Comparison of ENCODE assay signal across 9 cellular contexts in genomic region chr11:47607380-47607779, GRCh38. TPM values are rescaled to one million over a fixed set of nuclear protein-coding genes. Genes with fewer than 3 reads are reported as not detected.
A peak's percentile ranks its signal among the peaks of the same experiment; 100 is the strongest.
DNase-seq lines count a peak whose midpoint lies in the region; ATAC-seq and TF ChIP-seq lines count a peak whose summit lies in the region.
"Had no signal": no experiment of that assay in that cellular context is flagged by ENCODE, and none has a peak within 500 bp of the region (broad histone marks: within the 10 kb centered on the region; RNA-seq: fewer than 3 reads in every experiment).

No MANE protein-coding gene starts in this region.

- ATAC-seq in gastrocnemius medialis (no peak), mucosa of descending colon (no peak)

- H3K27me3 ChIP-seq in brain microvascular endothelial cell (replicated peaks), result no peaks in the 10 kb centered on the region
- H3K27me3 ChIP-seq in suprapubic skin, result no peaks in the 10 kb centered on the region
- no peaks in the 10 kb centered on the region for H3K27me3 ChIP-seq in gastrocnemius medialis

- DNase-seq in HFF-Myc (ENCODE audit: extremely low read depth, low read depth), result peak; percentile 93
- peak; percentile 94 for DNase-seq in brain microvascular endothelial cell
- peak; percentile 93 for DNase-seq in islet precursor cell
- peak; percentile 57 to 80 for DNase-seq in suprapubic skin (ENCODE audit: low spot score in 2 of 2)
- no peak for DNase-seq in gastrocnemius medialis
- no peak for DNase-seq in HT-29 (ENCODE audit: low spot score)
- no peak for DNase-seq in mucosa of descending colon
- DNase-seq: naive B cell, T1000 had no signal

- no peak for TF ChIP-seq EP300 in suprapubic skin (IDR thresholded peaks at IDR 0.05)

- in situ Hi-C loops in brain microvascular endothelial cell (cut with HindIII; ENCODE audit: low pct_ligation_motif_present, low sequenced_read_pairs) (no loop called here), gastrocnemius medialis (cut with MboI; ENCODE audit: low sequenced_read_pairs in 4 of 4) (no loop called here)

- intact Hi-C loops in gastrocnemius medialis (cut with DNase I; ENCODE audit: low total_unique reads) (no loop called here), mucosa of descending colon (cut with DNase I, micrococcal nuclease) (no loop called here)

- H3K9me3 ChIP-seq in suprapubic skin, result no peaks in the 10 kb centered on the region
- H3K9me3 ChIP-seq in gastrocnemius medialis, result no peaks in the 10 kb centered on the region
- H3K9me3 ChIP-seq in mucosa of descending colon, result no peaks in the 10 kb centered on the region

- H3K4me3 ChIP-seq in HFF-Myc (replicated peaks; ENCODE audit: low read depth, low read length), result no peak overlapping the region
- no peak overlapping the region for H3K4me3 ChIP-seq in brain microvascular endothelial cell (ENCODE audit: low read depth, low read length)
- no peak overlapping the region for H3K4me3 ChIP-seq in suprapubic skin
- no peak overlapping the region for H3K4me3 ChIP-seq in gastrocnemius medialis
- no peak overlapping the region for H3K4me3 ChIP-seq in mucosa of descending colon

- H3K27ac ChIP-seq in brain microvascular endothelial cell, result peak overlapping the region; percentile 38
- peak overlapping the region; percentile 29 for H3K27ac ChIP-seq in suprapubic skin
- H3K27ac ChIP-seq in gastrocnemius medialis, result no peak overlapping the region

- peaks cover 20% of the 10 kb centered on the region for H3K4me1 ChIP-seq in suprapubic skin
- H3K4me1 ChIP-seq in gastrocnemius medialis, result peaks cover 0 to 8% of the 10 kb centered on the region in 2 donors
- H3K4me1 ChIP-seq in mucosa of descending colon (ENCODE audit: low read depth), result no peaks in the 10 kb centered on the region

- TF ChIP-seq POLR2A in suprapubic skin (IDR thresholded peaks at IDR 0.05), result no peak
- no peak for TF ChIP-seq POLR2A in gastrocnemius medialis (IDR thresholded peaks at IDR 0.05)

- TF ChIP-seq CTCF in HFF-Myc (IDR thresholded peaks at IDR 0.05; ENCODE audit: low read depth, low read length, missing control alignments), result no peak
- TF ChIP-seq CTCF in brain microvascular endothelial cell (IDR thresholded peaks at IDR 0.05; ENCODE audit: low read depth, low read length, missing control alignments), result no peak
- no peak for TF ChIP-seq CTCF in suprapubic skin (IDR thresholded peaks at IDR 0.05)
- TF ChIP-seq CTCF in gastrocnemius medialis (IDR thresholded peaks at IDR 0.05 in 4 of 5, conservative IDR thresholded peaks at IDR 0.05 in 1 of 5), result no peak
- no peak for TF ChIP-seq CTCF in mucosa of descending colon (IDR thresholded peaks at IDR 0.05)

- peaks cover 2% of the 10 kb centered on the region for H3K36me3 ChIP-seq in brain microvascular endothelial cell (replicated peaks)
- H3K36me3 ChIP-seq in suprapubic skin, result peaks cover 5% of the 10 kb centered on the region
- no peaks in the 10 kb centered on the region for H3K36me3 ChIP-seq in gastrocnemius medialis
- H3K36me3 ChIP-seq in mucosa of descending colon (ENCODE audit: low read depth), result no peaks in the 10 kb centered on the region

- WGBS in suprapubic skin, result 60% methylated on average over 7 of the region's 7 CpGs

RNA-seq across cellular contexts. Expression of gene C1QTNF4, which starts 13.2 kb away (rescaled TPM):
- total RNA-seq in suprapubic skin (1 to 10 TPM in 2 of 4 donors, under 1 TPM in 2; 0.76 to 1.9 (median 1.4) TPM), gastrocnemius medialis (under 1 TPM in 3 of 4 donors, not detected in 1; 0.62 to 0.71 (median 0.71) TPM), mucosa of descending colon (1 to 10 TPM in 1 of 3 donors, under 1 TPM in 2; 0.17 to 3.5 (median 0.34) TPM)
- total RNA-seq in HT-29 (2014; rRNA removed; shearing (Covaris generic)), result not detected in 2 replicates

RNA-seq across cellular contexts. Expression of gene FAM180B, which starts 20.9 kb away (rescaled TPM):
- total RNA-seq in suprapubic skin (1 to 10 TPM in 2 of 4 donors, under 1 TPM in 1, not detected in 1; 0.72 to 2.3 (median 1.7) TPM), gastrocnemius medialis (not detected), mucosa of descending colon (under 1 TPM in 2 of 3 donors, not detected in 1; 0.36 to 0.51 TPM)
- total RNA-seq in HT-29 (2014; rRNA removed; shearing (Covaris generic)), result not detected in 2 replicates

RNA-seq across cellular contexts. Expression of gene NDUFS3, which starts 28.5 kb away (rescaled TPM):
- 10 to 100 TPM; 41.3 to 79.5 (median 62.5) TPM for total RNA-seq in suprapubic skin
- 100 to 1,000 TPM; 143 to 240 (median 194) TPM for total RNA-seq in gastrocnemius medialis
- total RNA-seq in HT-29 (2014; rRNA removed; shearing (Covaris generic)), result 144 and 149 TPM in 2 replicates
- total RNA-seq in mucosa of descending colon, result 100 to 1,000 TPM; 150 to 205 (median 197) TPM

RNA-seq across cellular contexts. Expression of gene KBTBD4, which starts 28.6 kb away (rescaled TPM):
- 10 to 100 TPM; 18.4 to 32.2 (median 21.2) TPM for total RNA-seq in suprapubic skin
- 10 to 100 TPM; 25.0 to 35.6 (median 30.4) TPM for total RNA-seq in gastrocnemius medialis
- 26.5 and 29.5 TPM in 2 replicates for total RNA-seq in HT-29 (2014; rRNA removed; shearing (Covaris generic))
- total RNA-seq in mucosa of descending colon, result 10 to 100 TPM; 14.1 to 18.2 (median 16.0) TPM

RNA-seq across cellular contexts. Expression of gene MTCH2, which starts 35.0 kb away (rescaled TPM):
- total RNA-seq in suprapubic skin (10 to 100 TPM; 31.1 to 60.9 (median 51.2) TPM), gastrocnemius medialis (100 to 1,000 TPM in 1 of 4 donors, 10 to 100 TPM in 3; 70.3 to 139 (median 85.6) TPM), mucosa of descending colon (100 to 1,000 TPM in 2 of 3 donors, 10 to 100 TPM in 1; 89.7 to 137 (median 126) TPM)
- total RNA-seq in HT-29 (2014; rRNA removed; shearing (Covaris generic)), result 103 and 109 TPM in 2 replicates

Comparison
In these comparisons a context has a peak if more than half of its experiments do, and no peak if none do; other contexts are left out.
1. DNase-seq: peak in HFF-Myc (single experiment), brain microvascular endothelial cell (single experiment), islet precursor cell (single experiment) and suprapubic skin (2 of 2); none in gastrocnemius medialis (0 of 2), HT-29 (single experiment) and mucosa of descending colon (0 of 3).
2. H3K27ac ChIP-seq: peak in brain microvascular endothelial cell (single experiment) and suprapubic skin (single experiment); none in gastrocnemius medialis (0 of 4).